ENCODE assay signal across 37 cellular contexts in the genomic region with DNA sequence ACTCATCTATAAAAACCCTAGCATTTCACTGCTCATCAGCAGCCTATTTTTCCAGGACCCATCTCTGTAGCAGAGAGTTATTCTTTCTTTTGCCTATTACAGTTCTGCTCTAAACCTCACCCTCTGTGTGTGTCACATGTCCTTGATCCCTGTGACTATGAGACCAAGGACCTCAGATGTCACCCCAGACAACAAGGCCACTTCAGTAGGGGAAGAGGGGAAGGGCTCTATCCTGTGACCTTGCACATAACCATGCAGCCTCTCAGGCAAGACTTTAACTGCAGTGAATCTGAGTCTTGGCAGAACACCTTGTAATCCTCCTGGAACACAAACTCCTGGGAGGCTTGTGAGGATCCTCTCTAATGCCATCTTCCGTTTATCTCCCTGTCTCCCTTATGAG. TPM values are rescaled to one million over a fixed set of nuclear protein-coding genes. Genes with fewer than 3 reads are reported as not detected.
A peak's percentile ranks its signal among the peaks of the same experiment; 100 is the strongest.
DNase-seq lines count a peak whose midpoint lies in the region; ATAC-seq and TF ChIP-seq lines count a peak whose summit lies in the region.
"Had no signal": no experiment of that assay in that cellular context is flagged by ENCODE, and none has a peak within 500 bp of the region (broad histone marks: within the 10 kb centered on the region; RNA-seq: fewer than 3 reads in every experiment).

No MANE protein-coding gene starts in this region.

- H3K27ac ChIP-seq in HEK293 (ENCODE audit: extremely low read depth, low read depth, low read length) = no peak overlapping the region
- H3K27ac ChIP-seq in lower lobe of right lung = peak overlapping the region; percentile 18
- H3K27ac ChIP-seq in aorta (ENCODE audit: low read depth in 1 of 2, low read length in 2 of 2) = no peak overlapping the region
- no peak overlapping the region for H3K27ac ChIP-seq in thyroid gland
- H3K27ac ChIP-seq: ovary, right atrium auricular region had no signal

- H3K9me3 Mint-ChIP-seq in stimulated activated effector memory CD8-positive, alpha-beta T cell treated with anti-CD3 and anti-CD28 coated beads, Interleukin-12 subunit alpha, Interleukin-12 subunit beta, amount 100 ng/mL, for 72 hours = no peaks in the 10 kb centered on the region
- H3K9me3 Mint-ChIP-seq: activated CD4-positive, alpha-beta memory T cell treated with anti-CD3 and anti-CD28 coated beads for 36 hours; activated naive CD4-positive, alpha-beta T cell treated with anti-CD3 and anti-CD28 coated beads, Interleukin-2, amount 50 U/mL, for 24 hours; immature natural killer cell; stimulated activated naive CD8-positive, alpha-beta T cell treated with anti-CD3 and anti-CD28 coated beads, Interleukin-15, Interleukin-2, amounts not matched to agents 100 ng/mL and 50 ng/mL, for 24 hours had no signal

- H3K36me3 Mint-ChIP-seq in stimulated activated effector memory CD8-positive, alpha-beta T cell treated with anti-CD3 and anti-CD28 coated beads, Interleukin-12 subunit alpha, Interleukin-12 subunit beta, amount 100 ng/mL, for 72 hours = peaks cover 9% of the 10 kb centered on the region
- H3K36me3 Mint-ChIP-seq: activated CD4-positive, alpha-beta memory T cell treated with anti-CD3 and anti-CD28 coated beads for 36 hours; activated naive CD4-positive, alpha-beta T cell treated with anti-CD3 and anti-CD28 coated beads, Interleukin-2, amount 50 U/mL, for 24 hours; immature natural killer cell had no signal

- POLR2A ChIA-PET in HEK293 (lab: Yijun Ruan, JAX) = no interaction called here

- peak overlapping the region; percentile 55 for H3K27ac Mint-ChIP-seq in stimulated activated effector memory CD8-positive, alpha-beta T cell treated with anti-CD3 and anti-CD28 coated beads, Interleukin-12 subunit alpha, Interleukin-12 subunit beta, amount 100 ng/mL, for 72 hours
- H3K27ac Mint-ChIP-seq: activated CD4-positive, alpha-beta memory T cell treated with anti-CD3 and anti-CD28 coated beads for 36 hours; activated naive CD4-positive, alpha-beta T cell treated with anti-CD3 and anti-CD28 coated beads, Interleukin-2, amount 50 U/mL, for 24 hours; immature natural killer cell; nephron; stimulated activated naive CD8-positive, alpha-beta T cell treated with anti-CD3 and anti-CD28 coated beads, Interleukin-15, Interleukin-2, amounts not matched to agents 100 ng/mL and 50 ng/mL, for 24 hours; T-helper 17 cell had no signal

- DNase-seq in OCI-M1 (lab: John Stamatoyannopoulos, UW) = peak; percentile 59
- DNase-seq in lower lobe of right lung = no peak
- DNase-seq in stimulated activated effector memory CD8-positive, alpha-beta T cell treated with anti-CD3 and anti-CD28 coated beads, Interleukin-12 subunit alpha, Interleukin-12 subunit beta, amount 100 ng/mL, for 72 hours (ENCODE audit: low spot score in 2 of 2) = no peak
- DNase-seq in aorta = no peak
- DNase-seq in thyroid gland = no peak
- DNase-seq in NOMO-1 (lab: John Stamatoyannopoulos, UW; ENCODE audit: unreplicated experiment in 2 of 2) = no peak
- DNase-seq in NCI-H345 treated with DMSO at 0.1 percent for 48 hours (lab: John Stamatoyannopoulos, UW; ENCODE audit: unreplicated experiment) = no peak
- DNase-seq: ACHN; activated CD4-positive, alpha-beta memory T cell treated with anti-CD3 and anti-CD28 coated beads for 36 hours; activated CD4-positive, CD25-positive, alpha-beta regulatory T cell treated with anti-CD3 and anti-CD28 coated beads, Interleukin-2, amount 50 U/mL, for 72 hours; activated CD8-positive, alpha-beta memory T cell treated with anti-CD3 and anti-CD28 coated beads, Interleukin-2, amount 50 U/mL, for 4 hours; BE2C; effector CD8-positive, alpha-beta T cell; immature natural killer cell; left colon; mammary epithelial cell; NCI-H1092 treated with DMSO at 0.1 percent for 48 hours; NCI-H187; NCI-H2171; NCI-H510A treated with DMSO at 0.1 percent for 48 hours; NK-92 treated with Interleukin-12 subunit alpha and Interleukin-12 subunit beta, amount 100 ng/mL, for 24 hours; Right ventricle myocardium superior; stimulated activated CD4-positive, alpha-beta T cell treated with anti-CD3 and anti-CD28 coated beads, Interleukin-1b, Interleukin-23, amount 100 ng/mL, for 48 hours; T-helper 17 cell had no signal

- no peaks in the 10 kb centered on the region for H3K9me3 ChIP-seq in HEK293 (ENCODE audit: control insufficient read depth, insufficient read depth, low read depth, low read length)
- no peaks in the 10 kb centered on the region for H3K9me3 ChIP-seq in lower lobe of right lung
- H3K9me3 ChIP-seq in aorta (ENCODE audit: control insufficient read depth, low read length) = no peaks in the 10 kb centered on the region
- H3K9me3 ChIP-seq in thyroid gland = no peaks in the 10 kb centered on the region
- H3K9me3 ChIP-seq: BE2C, breast epithelium, ovary, right atrium auricular region, tibial nerve had no signal

- no peak for TF ChIP-seq CTCF in HEK293 (tag by site-specific recombination; IDR thresholded peaks at IDR 0.05)
- no peak for TF ChIP-seq CTCF in lower lobe of right lung (IDR thresholded peaks at IDR 0.05)
- TF ChIP-seq CTCF in thyroid gland (IDR thresholded peaks at IDR 0.05) = no peak

- H3K4me1 ChIP-seq in HEK293 (ENCODE audit: control insufficient read depth, insufficient read depth, low read length) = no peaks in the 10 kb centered on the region
- peaks cover 26% of the 10 kb centered on the region for H3K4me1 ChIP-seq in lower lobe of right lung
- no peaks in the 10 kb centered on the region for H3K4me1 ChIP-seq in aorta (ENCODE audit: control insufficient read depth in 1 of 2, insufficient read depth in 2 of 2, low read length in 2 of 2)
- peaks cover 27 to 31% of the 10 kb centered on the region in 2 donors for H3K4me1 ChIP-seq in thyroid gland
- H3K4me1 ChIP-seq: breast epithelium had no signal

- TF ChIP-seq POLR2A in thyroid gland (IDR thresholded peaks at IDR 0.05) = no peak

- H3K4me1 Mint-ChIP-seq in stimulated activated effector memory CD8-positive, alpha-beta T cell treated with anti-CD3 and anti-CD28 coated beads, Interleukin-12 subunit alpha, Interleukin-12 subunit beta, amount 100 ng/mL, for 72 hours = peaks cover 21% of the 10 kb centered on the region

- H3K27me3 ChIP-seq in lower lobe of right lung (ENCODE audit: low read depth) = no peaks in the 10 kb centered on the region
- no peaks in the 10 kb centered on the region for H3K27me3 ChIP-seq in aorta (ENCODE audit: control insufficient read depth in 1 of 2, insufficient read depth in 2 of 2, low read length in 1 of 2)
- H3K27me3 ChIP-seq in thyroid gland = no peaks in the 10 kb centered on the region
- H3K27me3 ChIP-seq: BE2C, breast epithelium, ovary, right atrium auricular region, tibial nerve had no signal

- no peaks in the 10 kb centered on the region for H3K36me3 ChIP-seq in HEK293 (ENCODE audit: control insufficient read depth in 2 of 2, insufficient read depth in 1 of 2, low read length in 2 of 2)
- no peaks in the 10 kb centered on the region for H3K36me3 ChIP-seq in lower lobe of right lung
- no peaks in the 10 kb centered on the region for H3K36me3 ChIP-seq in aorta (ENCODE audit: control insufficient read depth in 1 of 2, insufficient read depth in 2 of 2, low read length in 1 of 2)
- no peaks in the 10 kb centered on the region for H3K36me3 ChIP-seq in thyroid gland
- H3K36me3 ChIP-seq: BE2C, breast epithelium, ovary, right atrium auricular region, tibial nerve had no signal

- no peak overlapping the region for H3K4me3 Mint-ChIP-seq in stimulated activated effector memory CD8-positive, alpha-beta T cell treated with anti-CD3 and anti-CD28 coated beads, Interleukin-12 subunit alpha, Interleukin-12 subunit beta, amount 100 ng/mL, for 72 hours
- H3K4me3 Mint-ChIP-seq: activated CD4-positive, alpha-beta memory T cell treated with anti-CD3 and anti-CD28 coated beads for 36 hours; activated naive CD4-positive, alpha-beta T cell treated with anti-CD3 and anti-CD28 coated beads, Interleukin-2, amount 50 U/mL, for 24 hours; immature natural killer cell; nephron; stimulated activated naive CD8-positive, alpha-beta T cell treated with anti-CD3 and anti-CD28 coated beads, Interleukin-15, Interleukin-2, amounts not matched to agents 100 ng/mL and 50 ng/mL, for 24 hours; T-helper 17 cell had no signal

- WGBS in aorta, 2 donors = 82 to 84% methylated on average over 1 of the region's 1 CpG
- 70 to 88% methylated on average over 1 of the region's 1 CpG for WGBS in thyroid gland, 2 donors

- intact Hi-C loops in lower lobe of right lung (cut with DNase I) = no loop called here
- intact Hi-C loops in aorta (cut with DNase I) = no loop called here
- intact Hi-C loops in thyroid gland (cut with DNase I) = no loop called here

- no peak overlapping the region for H3K4me3 ChIP-seq in HEK293 (ENCODE audit: low read depth, low read length)
- no peak overlapping the region for H3K4me3 ChIP-seq in lower lobe of right lung
- H3K4me3 ChIP-seq in aorta (ENCODE audit: low read length in 2 of 2) = no peak overlapping the region
- H3K4me3 ChIP-seq in thyroid gland (replicated peaks in 1 of 3) = no peak overlapping the region
- H3K4me3 ChIP-seq: breast epithelium, GM12878, ovary, right atrium auricular region, smooth muscle cell, tibial nerve had no signal

- no peak for ATAC-seq in lower lobe of right lung
- ATAC-seq in stimulated activated effector memory CD8-positive, alpha-beta T cell treated with anti-CD3 and anti-CD28 coated beads, Interleukin-12 subunit alpha, Interleukin-12 subunit beta, amount 100 ng/mL, for 72 hours = no peak
- no peak for ATAC-seq in aorta (ENCODE audit: low FRiP score)
- ATAC-seq: GM12878, left colon, Panc1, T-helper 17 cell had no signal

- CTCF ChIA-PET in HEK293 (lab: Yijun Ruan, JAX) = interaction anchor here (0.8 to 1.4 kb wide), 4 partner anchors 42 to 200 kb away, joined by 3 to 12 read pairs (median 5); no protein-coding TSS in a partner anchor

TF ChIP-seq in HEK293, 187 proteins besides CTCF, POLR2A, EP300 and RAD21 (continues in another document):
- TF ChIP-seq HOXD13 (CRISPR knock-in tag; IDR thresholded peaks at IDR 0.05; ENCODE audit: borderline replicate concordance) = no peak

RNA-seq across cellular contexts. Expression of a gene that starts 4.4 kb away (rescaled TPM):
- total RNA-seq in lower lobe of right lung (23.8 TPM), aorta (10 to 100 TPM in 1 of 2 donors, 1 to 10 TPM in 1; 7.1 to 19.4 TPM), thyroid gland (10 to 100 TPM; 28.5 to 48.7 (median 37.8) TPM)
- polyA plus RNA-seq in aorta = 1 to 10 TPM; 2.5 to 6.7 TPM

RNA-seq across cellular contexts. Expression of a gene that starts 13.2 kb away (rescaled TPM):
- total RNA-seq in lower lobe of right lung (2.3 TPM), aorta (under 1 TPM; 0.65 to 0.90 TPM), thyroid gland (1 to 10 TPM in 3 of 4 donors, not detected in 1; 4.8 to 6.5 (median 5.4) TPM)
- 1 to 10 TPM in 1 of 2 donors, not detected in 1; 4.0 TPM for polyA plus RNA-seq in aorta
- total RNA-seq: activated CD4-positive, alpha-beta memory T cell treated with anti-CD3 and anti-CD28 coated beads for 36 hours; glomerular endothelial cell; LHCN-M2; Right ventricle myocardium superior; smooth muscle cell; T-helper 17 cell had no signal
- polyA plus RNA-seq: immature natural killer cell, smooth muscle cell had no signal

RNA-seq across cellular contexts. Expression of a gene that starts 48.3 kb away (rescaled TPM):
- total RNA-seq in lower lobe of right lung = 0.83 TPM
- under 1 TPM; 0.52 to 0.57 TPM for total RNA-seq in aorta
- 1 to 10 TPM in 1 of 2 donors, under 1 TPM in 1; 0.08 to 1.8 TPM for polyA plus RNA-seq in aorta
- 1 to 10 TPM in 3 of 4 donors, under 1 TPM in 1; 0.94 to 4.0 (median 3.7) TPM for total RNA-seq in thyroid gland
